In the genomic region with DNA sequence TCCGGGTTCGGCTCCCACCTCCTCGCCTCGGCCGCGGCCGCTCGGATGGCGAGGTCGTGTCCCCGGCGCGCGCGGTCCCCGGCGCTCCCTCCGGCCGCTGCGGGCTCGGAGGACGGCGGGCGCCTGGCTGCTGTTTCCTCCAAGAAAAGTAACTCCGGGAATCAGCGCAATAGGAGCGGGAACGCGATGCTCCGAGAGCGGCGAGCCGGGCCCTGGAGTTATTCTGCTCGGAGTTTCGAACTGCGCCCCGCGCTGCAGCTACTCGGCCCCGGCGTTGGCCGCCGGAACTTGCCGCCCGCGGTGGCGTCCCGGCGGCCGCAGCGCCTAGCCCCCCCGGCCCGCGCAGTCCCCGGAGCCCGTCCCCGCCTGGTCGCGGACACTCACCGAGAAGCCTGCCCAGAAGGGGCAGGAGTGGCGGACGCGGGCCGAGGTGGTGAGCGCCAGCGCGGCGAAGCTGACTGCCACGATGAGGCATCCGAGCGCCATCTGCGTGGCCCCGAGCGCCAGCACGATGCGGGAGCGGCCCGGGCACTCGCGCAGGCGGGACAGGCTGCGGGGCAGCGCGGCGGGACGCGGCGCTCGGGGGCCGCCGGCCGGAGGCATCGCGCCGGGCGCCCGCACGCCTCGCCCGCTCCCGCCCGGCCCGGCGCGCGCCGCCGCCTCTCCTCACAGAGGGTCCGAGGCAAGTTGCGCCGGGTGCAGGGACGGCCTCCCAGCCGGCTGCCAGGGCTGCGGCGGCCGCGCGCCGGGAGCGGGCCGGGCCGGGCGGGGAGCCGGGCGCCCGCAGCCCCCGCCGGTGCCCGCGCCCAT, we compare ENCODE assay signal across 8 cellular contexts.
DNase-seq lines count a peak whose midpoint lies in the region; ATAC-seq and TF ChIP-seq lines count a peak whose summit lies in the region.

No MANE protein-coding gene starts in this region.

- H3K36me3 ChIP-seq in cardiac muscle cell (no peaks in the 10 kb centered on the region), duodenal mucosa (ENCODE audit: control insufficient read depth in 1 of 2, insufficient read depth in 2 of 2, low read length in 2 of 2) (no peaks in the 10 kb centered on the region), lower lobe of right lung (no peaks in the 10 kb centered on the region), vagina (no peaks in the 10 kb centered on the region)

- H3K9me3 ChIP-seq in cardiac muscle cell (ENCODE audit: low read depth) (no peaks in the 10 kb centered on the region), duodenal mucosa (ENCODE audit: control insufficient read depth in 1 of 2, low read length in 2 of 2) (no peaks in the 10 kb centered on the region), lower lobe of right lung (no peaks in the 10 kb centered on the region), vagina (no peaks in the 10 kb centered on the region)

- peaks cover 6% of the 10 kb centered on the region for H3K4me1 ChIP-seq in cardiac muscle cell (ENCODE audit: low read depth)
- H3K4me1 ChIP-seq in duodenal mucosa (ENCODE audit: control insufficient read depth in 1 of 2, insufficient read depth in 2 of 2, low read length in 2 of 2), result peaks cover 5 to 13% of the 10 kb centered on the region in 2 donors
- H3K4me1 ChIP-seq in lower lobe of right lung, result peaks cover 11% of the 10 kb centered on the region
- peaks cover 20% of the 10 kb centered on the region for H3K4me1 ChIP-seq in vagina

- TF ChIP-seq POLR2A in vagina (IDR thresholded peaks at IDR 0.05), result no peak

- no peak overlapping the region for H3K9ac ChIP-seq in duodenal mucosa (ENCODE audit: low read depth in 1 of 2, low read length in 2 of 2)

- H3K36me3 Mint-ChIP-seq in natural killer cell treated with Interleukin-12 subunit alpha and Interleukin-12 subunit beta and Interleukin-15 and Interleukin-18, amount 100 ng/mL, for 72 hours, result peaks cover 6% of the 10 kb centered on the region

- no peak overlapping the region for H3K27ac ChIP-seq in cardiac muscle cell
- no peak overlapping the region for H3K27ac ChIP-seq in duodenal mucosa (ENCODE audit: low read depth, low read length)
- H3K27ac ChIP-seq in lower lobe of right lung, result no peak overlapping the region
- no peak overlapping the region for H3K27ac ChIP-seq in vagina

- H3K4me1 Mint-ChIP-seq in natural killer cell treated with Interleukin-12 subunit alpha and Interleukin-12 subunit beta and Interleukin-15 and Interleukin-18, amount 100 ng/mL, for 72 hours (ENCODE audit: low read depth in 2 of 2), result peaks cover 4% of the 10 kb centered on the region in 2 donors

- TF ChIP-seq CTCF in cardiac muscle cell (IDR thresholded peaks at IDR 0.05; ENCODE audit: low read depth, low read length) (no peak), lower lobe of right lung (IDR thresholded peaks at IDR 0.05) (no peak), vagina (IDR thresholded peaks at IDR 0.05) (no peak)

- intact Hi-C loops in cardiac septum (cut with DNase I), result no loop called here
- intact Hi-C loops in lower lobe of right lung (cut with DNase I), result no loop called here
- intact Hi-C loops in vagina (cut with DNase I), result no loop called here

- H3K4me3 Mint-ChIP-seq in natural killer cell treated with Interleukin-12 subunit alpha and Interleukin-12 subunit beta and Interleukin-15 and Interleukin-18, amount 100 ng/mL, for 72 hours, result no peak overlapping the region

- H3K27me3 ChIP-seq in cardiac muscle cell (peaks cover 51% of the 10 kb centered on the region), duodenal mucosa (ENCODE audit: control insufficient read depth in 1 of 2, insufficient read depth in 2 of 2, low read length in 2 of 2) (peaks cover 0 to 8% of the 10 kb centered on the region in 2 donors), lower lobe of right lung (ENCODE audit: low read depth) (peaks cover 44% of the 10 kb centered on the region), vagina (no peaks in the 10 kb centered on the region)

- peaks cover 56 to 69% of the 10 kb centered on the region in 2 donors for H3K27me3 Mint-ChIP-seq in natural killer cell treated with Interleukin-12 subunit alpha and Interleukin-12 subunit beta and Interleukin-15 and Interleukin-18, amount 100 ng/mL, for 72 hours

- no peak overlapping the region for H3K27ac Mint-ChIP-seq in natural killer cell treated with Interleukin-12 subunit alpha and Interleukin-12 subunit beta and Interleukin-15 and Interleukin-18, amount 100 ng/mL, for 72 hours

- ATAC-seq in lower lobe of right lung, result peak; percentile 34 to 38
- no peak for ATAC-seq in natural killer cell treated with Interleukin-12 subunit alpha and Interleukin-12 subunit beta and Interleukin-15 and Interleukin-18, amount 100 ng/mL, for 72 hours

- no peaks in the 10 kb centered on the region for H3K9me3 Mint-ChIP-seq in natural killer cell treated with Interleukin-12 subunit alpha and Interleukin-12 subunit beta and Interleukin-15 and Interleukin-18, amount 100 ng/mL, for 72 hours

- H3K4me3 ChIP-seq in cardiac muscle cell (peak overlapping the region; percentile 90), duodenal mucosa (ENCODE audit: low read depth in 1 of 2, low read length in 2 of 2) (peak overlapping the region; percentile 40 to 58), lower lobe of right lung (peak overlapping the region; percentile 54), vagina (peak overlapping the region; percentile 45 to 48)

- peak; percentile 22 to 66 for DNase-seq in cardiac muscle cell (ENCODE audit: low read depth in 1 of 2, low spot score in 1 of 2)
- DNase-seq in cardiac septum (ENCODE audit: low spot score), result no peak
- DNase-seq in lower lobe of right lung, result no peak
- DNase-seq in vagina (ENCODE audit: extremely low spot score in 2 of 2), result no peak
- DNase-seq in HUDEP-2 (lab: John Stamatoyannopoulos, UW; ENCODE audit: unreplicated experiment in 76 of 76), result no peak
- DNase-seq in activated CD8-positive, alpha-beta memory T cell treated with anti-CD3 and anti-CD28 coated beads, Interleukin-2, amount 50 U/mL, for 48 hours, result no peak
- DNase-seq in natural killer cell treated with Interleukin-12 subunit alpha and Interleukin-12 subunit beta and Interleukin-15 and Interleukin-18, amount 100 ng/mL, for 72 hours (ENCODE audit: low spot score), result no peak

Comparison
In these comparisons a context has a peak if more than half of its experiments do, and no peak if none do; other contexts are left out.
1. DNase-seq: peak in cardiac muscle cell (2 of 2); none in cardiac septum (single experiment), lower lobe of right lung (single experiment), vagina (0 of 2), HUDEP-2 (0 of 76), activated CD8-positive, alpha-beta memory T cell treated with anti-CD3 and anti-CD28 coated beads, Interleukin-2, amount 50 U/mL, for 48 hours (single experiment) and natural killer cell treated with Interleukin-12 subunit alpha and Interleukin-12 subunit beta and Interleukin-15 and Interleukin-18, amount 100 ng/mL, for 72 hours (single experiment).
2. ATAC-seq: peak in lower lobe of right lung (2 of 2); none in natural killer cell treated with Interleukin-12 subunit alpha and Interleukin-12 subunit beta and Interleukin-15 and Interleukin-18, amount 100 ng/mL, for 72 hours (0 of 2).
3. Peak in every context shown above with its lines, with median percentiles within 50 percentile points of each other: H3K4me3 ChIP-seq.